In the genomic region with DNA sequence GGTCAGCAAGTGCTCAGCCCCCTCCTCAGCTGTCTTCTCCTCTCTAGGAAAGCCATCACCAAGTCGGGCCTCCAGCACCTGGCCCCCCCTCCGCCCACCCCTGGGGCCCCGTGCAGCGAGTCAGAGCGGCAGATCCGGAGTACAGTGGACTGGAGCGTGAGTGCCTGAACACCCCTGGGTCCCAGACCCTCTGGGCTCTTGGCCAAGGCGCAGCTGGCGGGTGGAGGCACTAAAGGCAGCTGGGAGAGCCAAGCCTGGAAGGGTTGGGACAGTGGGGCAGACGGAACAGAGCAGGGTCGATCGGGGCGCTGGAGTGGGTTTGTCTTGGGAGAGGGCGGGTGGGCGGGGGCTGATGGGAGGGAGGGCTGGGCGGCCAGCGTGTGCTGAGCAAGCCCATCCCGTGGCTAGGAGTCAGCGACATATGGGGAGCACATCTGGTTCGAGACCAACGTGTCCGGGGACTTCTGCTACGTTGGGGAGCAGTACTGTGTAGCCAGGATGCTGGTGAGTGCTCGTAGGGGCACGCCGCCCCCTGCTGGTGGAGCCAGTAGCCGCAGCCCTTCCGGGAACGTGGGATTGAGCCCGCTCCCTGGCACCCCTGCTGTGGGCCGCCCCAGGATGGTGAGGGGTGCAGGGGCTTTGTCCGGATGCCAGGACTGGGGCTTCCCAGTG, we compare ENCODE assay signal across 8 cellular contexts. TPM values are rescaled to one million over a fixed set of nuclear protein-coding genes. Genes with fewer than 3 reads are reported as not detected.
DNase-seq lines count a peak whose midpoint lies in the region; ATAC-seq and TF ChIP-seq lines count a peak whose summit lies in the region.

No MANE protein-coding gene starts in this region.

- H3K4me1 ChIP-seq in CD8-positive, alpha-beta memory T cell (ENCODE audit: insufficient read depth, low read length) = peaks cover 33% of the 10 kb centered on the region
- H3K4me1 ChIP-seq in tibial artery = peaks cover 0 to 27% (median 21%) of the 10 kb centered on the region in 4 donors

- peaks cover 57% of the 10 kb centered on the region for H3K36me3 ChIP-seq in CD8-positive, alpha-beta memory T cell (ENCODE audit: insufficient read depth, low read length)
- H3K36me3 ChIP-seq in tibial artery = peaks cover 10 to 51% (median 26%) of the 10 kb centered on the region in 3 donors

- POLR2A ChIA-PET in CD8-positive, alpha-beta memory T cell (lab: Charles Lee) = no interaction called here

- H3K27me3 ChIP-seq in CD8-positive, alpha-beta memory T cell (ENCODE audit: insufficient read depth, low read length, poor library complexity, severe bottlenecking) = no peaks in the 10 kb centered on the region
- H3K27me3 ChIP-seq in tibial artery = no peaks in the 10 kb centered on the region

- peak; percentile 87 for TF ChIP-seq CTCF in endothelial cell (IDR thresholded peaks at IDR 0.05; ENCODE audit: unreplicated experiment)
- TF ChIP-seq CTCF in nephron progenitor cell (IDR thresholded peaks at IDR 0.05) = peak; percentile 93
- peak; percentile 80 to 93 for TF ChIP-seq CTCF in tibial artery (IDR thresholded peaks at IDR 0.05)

- no peak overlapping the region for H3K27ac ChIP-seq in CD8-positive, alpha-beta memory T cell (ENCODE audit: low read depth, low read length)
- no peak overlapping the region for H3K27ac ChIP-seq in tibial artery

- H3K36me3 Mint-ChIP-seq in CD8-positive, alpha-beta memory T cell = peaks cover 0 to 71% (median 2%) of the 10 kb centered on the region in 3 donors
- H3K36me3 Mint-ChIP-seq in endothelial cell (ENCODE audit: low read depth, unreplicated experiment) (peaks cover 12% of the 10 kb centered on the region), nephron progenitor cell (ENCODE audit: low read depth) (peaks cover 10% of the 10 kb centered on the region)

- ATAC-seq in GM21447 (IDR thresholded peaks at IDR 0.05; ENCODE audit: unreplicated experiment) = peak; percentile 52

- peak overlapping the region in 2 of 7 donors; percentile 57 to 78 for H3K4me3 Mint-ChIP-seq in CD8-positive, alpha-beta memory T cell
- H3K4me3 Mint-ChIP-seq in endothelial cell (ENCODE audit: unreplicated experiment) (no peak overlapping the region), nephron progenitor cell (peak overlapping the region; percentile 32)

- CTCF ChIA-PET in CD8-positive, alpha-beta memory T cell (lab: Charles Lee) = interaction anchor here (0.8 to 16.1 kb wide), 10 partner anchors 11 to 414 kb away, joined by 3 to 358 read pairs (median 4); partner anchors contain the start of genes CHRM4 and DGKZ

- intact Hi-C loops in tibial artery (cut with DNase I; ENCODE audit: low total_unique reads) = no loop called here

- no peak overlapping the region for H3K4me3 ChIP-seq in CD8-positive, alpha-beta memory T cell (ENCODE audit: low read length)
- no peak overlapping the region for H3K4me3 ChIP-seq in tibial artery

- peak overlapping the region in 6 of 8 donors; percentile 19 to 80 (median 64) for H3K27ac Mint-ChIP-seq in CD8-positive, alpha-beta memory T cell
- H3K27ac Mint-ChIP-seq in endothelial cell (ENCODE audit: unreplicated experiment) = no peak overlapping the region
- no peak overlapping the region for H3K27ac Mint-ChIP-seq in nephron progenitor cell

- DNase-seq in CD8-positive, alpha-beta memory T cell = peak; percentile 67 to 83 (median 75)
- DNase-seq in NCI-H1092 (lab: John Stamatoyannopoulos, UW) (peak; percentile 40), endothelial cell (ENCODE audit: low spot score) (peak; percentile 80), nephron progenitor cell (peak; percentile 84), tibial artery (peak; percentile 52 to 76), NCI-H128 (lab: John Stamatoyannopoulos, UW; ENCODE audit: unreplicated experiment) (no peak)
- DNase-seq in activated CD8-positive, alpha-beta memory T cell treated with anti-CD3 and anti-CD28 coated beads for 48 hours (ENCODE audit: low read depth in 2 of 3, low spot score in 2 of 3) = peak in 2 of 3 experiments; percentile 60 to 66

- H3K4me1 Mint-ChIP-seq in CD8-positive, alpha-beta memory T cell = peaks cover 34 to 61% (median 35%) of the 10 kb centered on the region in 3 donors
- H3K4me1 Mint-ChIP-seq in endothelial cell (ENCODE audit: unreplicated experiment) (peaks cover 10% of the 10 kb centered on the region), nephron progenitor cell (peaks cover 77% of the 10 kb centered on the region)

- no peaks in the 10 kb centered on the region for H3K9me3 ChIP-seq in CD8-positive, alpha-beta memory T cell (ENCODE audit: low read length)
- no peaks in the 10 kb centered on the region for H3K9me3 ChIP-seq in tibial artery

- H3K9me3 Mint-ChIP-seq in CD8-positive, alpha-beta memory T cell = no peaks in the 10 kb centered on the region
- H3K9me3 Mint-ChIP-seq in endothelial cell (ENCODE audit: unreplicated experiment) = no peaks in the 10 kb centered on the region
- no peaks in the 10 kb centered on the region for H3K9me3 Mint-ChIP-seq in nephron progenitor cell

- peaks cover 0 to 2% of the 10 kb centered on the region in 2 donors for H3K27me3 Mint-ChIP-seq in CD8-positive, alpha-beta memory T cell
- peaks cover 15% of the 10 kb centered on the region for H3K27me3 Mint-ChIP-seq in endothelial cell (ENCODE audit: unreplicated experiment)
- H3K27me3 Mint-ChIP-seq in nephron progenitor cell (ENCODE audit: low read depth, poor library complexity) = peaks cover 4% of the 10 kb centered on the region

RNA-seq across cellular contexts. Expression of gene MDK, which starts 14.1 kb away (rescaled TPM):
- total RNA-seq in CD8-positive, alpha-beta memory T cell = 1 to 10 TPM; 1.1 to 1.2 TPM
- polyA plus RNA-seq in CD8-positive, alpha-beta memory T cell = 0.97 TPM
- 553 TPM for total RNA-seq in endothelial cell (ENCODE audit: unreplicated experiment)

RNA-seq across cellular contexts. Expression of gene DGKZ, which starts 20.1 kb away (rescaled TPM):
- total RNA-seq in CD8-positive, alpha-beta memory T cell = 10 to 100 TPM; 85.8 to 87.2 TPM
- 87.4 TPM for polyA plus RNA-seq in CD8-positive, alpha-beta memory T cell
- 127 TPM for total RNA-seq in endothelial cell (ENCODE audit: unreplicated experiment)

RNA-seq across cellular contexts. Expression of gene CHRM4, which starts 24.2 kb away (rescaled TPM):
- total RNA-seq in CD8-positive, alpha-beta memory T cell = not detected
- 0.63 TPM for polyA plus RNA-seq in CD8-positive, alpha-beta memory T cell
- total RNA-seq in endothelial cell (ENCODE audit: unreplicated experiment) = not detected

Comparison
In these comparisons a context has a peak if more than half of its experiments do, and no peak if none do; other contexts are left out.
1. H3K27ac Mint-ChIP-seq: peak in CD8-positive, alpha-beta memory T cell (6 of 8); none in endothelial cell (single experiment) and nephron progenitor cell (single experiment).
2. RNA of gene MDK, which starts 14.1 kb away (total RNA-seq): 553 TPM in endothelial cell (single experiment); 1.1 to 1.2 TPM in CD8-positive, alpha-beta memory T cell; every median in the first group is over 100 times any median in the second.
3. Peak in every context shown above with its lines, with median percentiles within 50 percentile points of each other: CTCF ChIP-seq.